1 cellular context compared by ENCODE assay signal in genomic region chr19:53196777-53197396, GRCh38.
TF ChIP-seq lines count a peak whose summit lies in the region.

No MANE protein-coding gene starts in this region.

TF ChIP-seq in HepG2, 621 proteins besides CTCF, POLR2A, EP300 and RAD21 (continues in another document):
- TF ChIP-seq PRDM10 (CRISPR knock-in tag; IDR thresholded peaks at IDR 0.05; ENCODE audit: low read depth) (no peak), MYC (CRISPR knock-in tag; IDR thresholded peaks at IDR 0.05; ENCODE audit: borderline replicate concordance) (no peak), MED13 (CRISPR knock-in tag; IDR thresholded peaks at IDR 0.05) (no peak), MEF2D (CRISPR knock-in tag; IDR thresholded peaks at IDR 0.05) (no peak), NFATC3 (CRISPR knock-in tag; IDR thresholded peaks at IDR 0.05) (no peak), PHF20 (CRISPR knock-in tag; IDR thresholded peaks at IDR 0.05) (0 out of 2 replicates have a peak, but pooled peaks have one; percentile 22), KDM3A (CRISPR knock-in tag; IDR thresholded peaks at IDR 0.05; ENCODE audit: low read depth) (no peak), ZNF460 (CRISPR knock-in tag; IDR thresholded peaks at IDR 0.05; ENCODE audit: borderline replicate concordance) (no peak), NR2C2 (CRISPR knock-in tag; IDR thresholded peaks at IDR 0.05; ENCODE audit: borderline replicate concordance) (peak; percentile 70; the same call in 1 of the 2 replicates), ZNF34 (CRISPR knock-in tag; IDR thresholded peaks at IDR 0.05; ENCODE audit: borderline replicate concordance) (no peak), POLR2AphosphoS5 (IDR thresholded peaks at IDR 0.05; ENCODE audit: low read depth, low read length) (peak; percentile 53), ZNF766 (CRISPR knock-in tag; IDR thresholded peaks at IDR 0.05; ENCODE audit: borderline replicate concordance) (no peak), GLI4 (CRISPR knock-in tag; IDR thresholded peaks at IDR 0.05; ENCODE audit: borderline replicate concordance) (no peak), ZSCAN21 (CRISPR knock-in tag; IDR thresholded peaks at IDR 0.05; ENCODE audit: borderline replicate concordance) (no peak), MBNL3 (CRISPR knock-in tag; conservative IDR thresholded peaks at IDR 0.05) (no peak), DZIP1 (CRISPR knock-in tag; IDR thresholded peaks at IDR 0.05) (no peak), NFKB2 (CRISPR knock-in tag; IDR thresholded peaks at IDR 0.05; ENCODE audit: borderline replicate concordance) (no peak), IKZF4 (CRISPR knock-in tag; IDR thresholded peaks at IDR 0.05; ENCODE audit: borderline replicate concordance, low read depth, not compliant biosample characterization) (no peak), ZNF850 (CRISPR knock-in tag; conservative IDR thresholded peaks at IDR 0.05) (no peak), BRD4 (CRISPR knock-in tag; IDR thresholded peaks at IDR 0.05) (no peak), FOSL2 (CRISPR knock-in tag; IDR thresholded peaks at IDR 0.05) (no peak), ZSCAN12 (CRISPR knock-in tag; IDR thresholded peaks at IDR 0.05) (no peak), ZNF18 (CRISPR knock-in tag; IDR thresholded peaks at IDR 0.05; ENCODE audit: insufficient replicate concordance) (no peak), HOXA9 (CRISPR knock-in tag; IDR thresholded peaks at IDR 0.05; ENCODE audit: borderline replicate concordance) (no peak), HHEX (CRISPR knock-in tag; IDR thresholded peaks at IDR 0.05) (no peak), NFE2L1 (CRISPR knock-in tag; IDR thresholded peaks at IDR 0.05; ENCODE audit: borderline replicate concordance) (no peak), TERF1 (CRISPR knock-in tag; IDR thresholded peaks at IDR 0.05) (no peak), GFI1 (CRISPR knock-in tag; IDR thresholded peaks at IDR 0.05; ENCODE audit: borderline replicate concordance) (peak; percentile 31; the same call in 1 of the 2 replicates), ZNF441 (CRISPR knock-in tag; IDR thresholded peaks at IDR 0.05; ENCODE audit: borderline replicate concordance) (no peak), LCORL (IDR thresholded peaks at IDR 0.05) (no peak), LCORL (CRISPR knock-in tag; IDR thresholded peaks at IDR 0.05) (no peak), GABPB1 (CRISPR knock-in tag; IDR thresholded peaks at IDR 0.05) (peak; percentile 54; the same call in 1 of the 2 replicates), TCF7L2 (IDR thresholded peaks at IDR 0.05; ENCODE audit: low read depth, low read length) (no peak), ZBTB26 (CRISPR knock-in tag; IDR thresholded peaks at IDR 0.05; ENCODE audit: borderline replicate concordance) (no peak), ZNF451 (CRISPR knock-in tag; IDR thresholded peaks at IDR 0.05) (no peak), SYNCRIP (IDR thresholded peaks at IDR 0.05; ENCODE audit: insufficient read depth, low read depth, low read length) (no peak), REXO4 (CRISPR knock-in tag; IDR thresholded peaks at IDR 0.05; ENCODE audit: borderline replicate concordance) (no peak), EZH2 (conservative IDR thresholded peaks at IDR 0.05; ENCODE audit: low read depth, low read length) (no peak), RBFOX2 (IDR thresholded peaks at IDR 0.05; ENCODE audit: low read depth, low read length) (no peak), ELF4 (CRISPR knock-in tag; IDR thresholded peaks at IDR 0.05; ENCODE audit: borderline replicate concordance) (no peak), SIN3A (IDR thresholded peaks at IDR 0.05; ENCODE audit: borderline replicate concordance, low read depth, low read length) (peak; percentile 45; the same call in 1 of the 2 replicates), ZNF224 (CRISPR knock-in tag; IDR thresholded peaks at IDR 0.05) (no peak), ZMYM2 (CRISPR knock-in tag; IDR thresholded peaks at IDR 0.05) (no peak)
- TF ChIP-seq, protein P1, sequence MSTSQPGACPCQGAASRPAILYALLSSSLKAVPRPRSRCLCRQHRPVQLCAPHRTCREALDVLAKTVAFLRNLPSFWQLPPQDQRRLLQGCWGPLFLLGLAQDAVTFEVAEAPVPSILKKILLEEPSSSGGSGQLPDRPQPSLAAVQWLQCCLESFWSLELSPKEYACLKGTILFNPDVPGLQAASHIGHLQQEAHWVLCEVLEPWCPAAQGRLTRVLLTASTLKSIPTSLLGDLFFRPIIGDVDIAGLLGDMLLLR (CRISPR knock-in tag; IDR thresholded peaks at IDR 0.05), result no peak
- TF ChIP-seq, protein P2, sequence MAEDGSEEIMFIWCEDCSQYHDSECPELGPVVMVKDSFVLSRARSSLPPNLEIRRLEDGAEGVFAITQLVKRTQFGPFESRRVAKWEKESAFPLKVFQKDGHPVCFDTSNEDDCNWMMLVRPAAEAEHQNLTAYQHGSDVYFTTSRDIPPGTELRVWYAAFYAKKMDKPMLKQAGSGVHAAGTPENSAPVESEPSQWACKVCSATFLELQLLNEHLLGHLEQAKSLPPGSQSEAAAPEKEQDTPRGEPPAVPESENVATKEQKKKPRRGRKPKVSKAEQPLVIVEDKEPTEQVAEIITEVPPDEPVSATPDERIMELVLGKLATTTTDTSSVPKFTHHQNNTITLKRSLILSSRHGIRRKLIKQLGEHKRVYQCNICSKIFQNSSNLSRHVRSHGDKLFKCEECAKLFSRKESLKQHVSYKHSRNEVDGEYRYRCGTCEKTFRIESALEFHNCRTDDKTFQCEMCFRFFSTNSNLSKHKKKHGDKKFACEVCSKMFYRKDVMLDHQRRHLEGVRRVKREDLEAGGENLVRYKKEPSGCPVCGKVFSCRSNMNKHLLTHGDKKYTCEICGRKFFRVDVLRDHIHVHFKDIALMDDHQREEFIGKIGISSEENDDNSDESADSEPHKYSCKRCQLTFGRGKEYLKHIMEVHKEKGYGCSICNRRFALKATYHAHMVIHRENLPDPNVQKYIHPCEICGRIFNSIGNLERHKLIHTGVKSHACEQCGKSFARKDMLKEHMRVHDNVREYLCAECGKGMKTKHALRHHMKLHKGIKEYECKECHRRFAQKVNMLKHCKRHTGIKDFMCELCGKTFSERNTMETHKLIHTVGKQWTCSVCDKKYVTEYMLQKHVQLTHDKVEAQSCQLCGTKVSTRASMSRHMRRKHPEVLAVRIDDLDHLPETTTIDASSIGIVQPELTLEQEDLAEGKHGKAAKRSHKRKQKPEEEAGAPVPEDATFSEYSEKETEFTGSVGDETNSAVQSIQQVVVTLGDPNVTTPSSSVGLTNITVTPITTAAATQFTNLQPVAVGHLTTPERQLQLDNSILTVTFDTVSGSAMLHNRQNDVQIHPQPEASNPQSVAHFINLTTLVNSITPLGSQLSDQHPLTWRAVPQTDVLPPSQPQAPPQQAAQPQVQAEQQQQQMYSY (CRISPR knock-in tag; IDR thresholded peaks at IDR 0.05), result peak; percentile 81
- TF ChIP-seq, protein P3, sequence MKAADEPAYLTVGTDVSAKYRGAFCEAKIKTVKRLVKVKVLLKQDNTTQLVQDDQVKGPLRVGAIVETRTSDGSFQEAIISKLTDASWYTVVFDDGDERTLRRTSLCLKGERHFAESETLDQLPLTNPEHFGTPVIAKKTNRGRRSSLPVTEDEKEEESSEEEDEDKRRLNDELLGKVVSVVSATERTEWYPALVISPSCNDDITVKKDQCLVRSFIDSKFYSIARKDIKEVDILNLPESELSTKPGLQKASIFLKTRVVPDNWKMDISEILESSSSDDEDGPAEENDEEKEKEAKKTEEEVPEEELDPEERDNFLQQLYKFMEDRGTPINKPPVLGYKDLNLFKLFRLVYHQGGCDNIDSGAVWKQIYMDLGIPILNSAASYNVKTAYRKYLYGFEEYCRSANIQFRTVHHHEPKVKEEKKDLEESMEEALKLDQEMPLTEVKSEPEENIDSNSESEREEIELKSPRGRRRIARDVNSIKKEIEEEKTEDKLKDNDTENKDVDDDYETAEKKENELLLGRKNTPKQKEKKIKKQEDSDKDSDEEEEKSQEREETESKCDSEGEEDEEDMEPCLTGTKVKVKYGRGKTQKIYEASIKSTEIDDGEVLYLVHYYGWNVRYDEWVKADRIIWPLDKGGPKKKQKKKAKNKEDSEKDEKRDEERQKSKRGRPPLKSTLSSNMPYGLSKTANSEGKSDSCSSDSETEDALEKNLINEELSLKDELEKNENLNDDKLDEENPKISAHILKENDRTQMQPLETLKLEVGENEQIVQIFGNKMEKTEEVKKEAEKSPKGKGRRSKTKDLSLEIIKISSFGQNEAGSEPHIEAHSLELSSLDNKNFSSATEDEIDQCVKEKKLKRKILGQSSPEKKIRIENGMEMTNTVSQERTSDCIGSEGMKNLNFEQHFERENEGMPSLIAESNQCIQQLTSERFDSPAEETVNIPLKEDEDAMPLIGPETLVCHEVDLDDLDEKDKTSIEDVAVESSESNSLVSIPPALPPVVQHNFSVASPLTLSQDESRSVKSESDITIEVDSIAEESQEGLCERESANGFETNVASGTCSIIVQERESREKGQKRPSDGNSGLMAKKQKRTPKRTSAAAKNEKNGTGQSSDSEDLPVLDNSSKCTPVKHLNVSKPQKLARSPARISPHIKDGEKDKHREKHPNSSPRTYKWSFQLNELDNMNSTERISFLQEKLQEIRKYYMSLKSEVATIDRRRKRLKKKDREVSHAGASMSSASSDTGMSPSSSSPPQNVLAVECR (CRISPR knock-in tag; IDR thresholded peaks at IDR 0.05; ENCODE audit: borderline replicate concordance), result peak; percentile 38; the same call in 1 of the 2 replicates
